ENCODE assay signal across 20 cellular contexts in the genomic region with DNA sequence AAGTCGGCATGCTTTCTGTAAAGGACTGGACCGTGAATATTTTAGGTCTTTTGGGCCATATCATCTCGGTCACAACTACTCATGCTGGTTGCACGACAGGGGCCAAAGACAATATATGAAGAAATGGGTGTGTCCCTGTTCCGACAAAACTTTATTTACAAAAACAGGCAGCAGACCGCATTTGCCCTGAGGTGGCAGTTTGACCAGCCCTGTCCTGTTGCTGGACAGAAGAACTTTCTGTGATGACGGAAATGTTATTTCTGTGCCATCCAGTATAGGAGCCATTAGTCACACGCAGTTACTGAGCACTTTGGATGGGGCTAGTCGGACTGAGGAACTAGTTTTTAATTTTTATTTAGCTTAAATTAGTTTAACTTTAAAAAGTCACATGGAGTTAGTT.
DNase-seq lines count a peak whose midpoint lies in the region; ATAC-seq, FAIRE-seq and TF ChIP-seq lines count a peak whose summit lies in the region.
"Had no signal": no experiment of that assay in that cellular context is flagged by ENCODE, and none has a peak within 500 bp of the region (broad histone marks: within the 10 kb centered on the region; RNA-seq: fewer than 3 reads in every experiment).

No MANE protein-coding gene starts in this region.

- TF ChIP-seq EP300 in K562 (IDR thresholded peaks at IDR 0.05; ENCODE audit: low read length): no peak

- no peak overlapping the region for H3K27ac Mint-ChIP-seq in MCF 10A (ENCODE audit: low read depth, unreplicated experiment)
- H3K27ac Mint-ChIP-seq: B cell; CD8-positive, alpha-beta T cell; GM23338; HFFc6; IgD-negative memory B cell had no signal

- H3K4me3 Mint-ChIP-seq in MCF 10A (ENCODE audit: unreplicated experiment): no peak overlapping the region
- H3K4me3 Mint-ChIP-seq: B cell; CD8-positive, alpha-beta T cell; GM23338; HFFc6 had no signal

- H3K4me1 ChIP-seq in breast epithelium: no peaks in the 10 kb centered on the region
- H3K4me1 ChIP-seq in K562 (replicated peaks in 1 of 2; ENCODE audit: control insufficient read depth in 2 of 2, insufficient read depth in 2 of 2, low read length in 2 of 2): no peaks in the 10 kb centered on the region; a peak in 1 of 5 replicates
- no peaks in the 10 kb centered on the region for H3K4me1 ChIP-seq in upper lobe of right lung

- peaks cover 5% of the 10 kb centered on the region for H3K4me1 Mint-ChIP-seq in MCF 10A (ENCODE audit: insufficient read depth, unreplicated experiment)

- H3K27me3 Mint-ChIP-seq in MCF 10A (ENCODE audit: insufficient read depth, unreplicated experiment): no peaks in the 10 kb centered on the region

- no peak overlapping the region for H2AFZ ChIP-seq in K562 (ENCODE audit: low read depth, low read length)
- H2AFZ ChIP-seq: GM23338 had no signal

- no peak for FAIRE-seq in K562 (lab: Jason Lieb, UNC)
- FAIRE-seq: GM19239 had no signal

- DNase-seq in MCF 10A (ENCODE audit: unreplicated experiment) (peak; percentile 75), breast epithelium (ENCODE audit: low spot score in 2 of 2) (no peak), M059J (ENCODE audit: low read depth) (peak; percentile 37), K562 (ENCODE audit: extremely low read depth in 1 of 4, low spot score in 3 of 4) (no peak), upper lobe of right lung (peak; percentile 15), NCI-H226 (no peak), OCI-M2 (lab: John Stamatoyannopoulos, UW; ENCODE audit: unreplicated experiment) (no peak)
- DNase-seq: Calu3; CD8-positive, alpha-beta T cell; DMS79 treated with DMSO at 0.1 percent for 48 hours; H7; HFFc6 had no signal

- H3K27me3 ChIP-seq in breast epithelium: no peaks in the 10 kb centered on the region
- H3K27me3 ChIP-seq in K562 (ENCODE audit: control insufficient read depth in 2 of 2, insufficient read depth in 2 of 2, low read length in 2 of 2): peaks cover 2 to 32% of the 10 kb centered on the region in 2 experiments; a peak in 4 of 5 replicates
- H3K27me3 ChIP-seq in upper lobe of right lung: peaks cover 6% of the 10 kb centered on the region
- H3K27me3 ChIP-seq: BLaER1 treated with 17β-estradiol and CSF1 and Interleukin-3, amounts not matched to agents 10 nM and 100 nM had no signal

- POLR2A ChIA-PET in MCF 10A (lab: Yijun Ruan, JAX): no interaction called here
- POLR2A ChIA-PET in K562 (lab: Yijun Ruan, JAX): no interaction called here

- H3K36me3 Mint-ChIP-seq in MCF 10A (ENCODE audit: insufficient read depth, unreplicated experiment): no peaks in the 10 kb centered on the region
- H3K36me3 Mint-ChIP-seq: CD8-positive, alpha-beta T cell; IgD-negative memory B cell had no signal

- H3K9me3 ChIP-seq in breast epithelium (peaks cover 0 to 5% of the 10 kb centered on the region in 2 donors), K562 (replicated peaks; ENCODE audit: control insufficient read depth, insufficient read depth, low read depth, low read length) (no peaks in the 10 kb centered on the region), upper lobe of right lung (no peaks in the 10 kb centered on the region)
- H3K9me3 ChIP-seq: BLaER1 treated with 17β-estradiol and CSF1 and Interleukin-3, amounts not matched to agents 10 nM and 100 nM had no signal

- H3K36me3 ChIP-seq in breast epithelium (no peaks in the 10 kb centered on the region), K562 (ENCODE audit: control insufficient read depth, insufficient read depth, low read length) (no peaks in the 10 kb centered on the region), upper lobe of right lung (no peaks in the 10 kb centered on the region)
- H3K36me3 ChIP-seq: BLaER1 treated with 17β-estradiol and CSF1 and Interleukin-3, amounts not matched to agents 10 nM and 100 nM had no signal

- TF ChIP-seq POLR2A in breast epithelium (IDR thresholded peaks at IDR 0.05) (no peak), K562 (conservative IDR thresholded peaks at IDR 0.05) (no peak)

- CTCF ChIA-PET in MCF 10A (lab: Yijun Ruan, JAX) (interaction anchor here (0.7 to 1.4 kb wide), 2 partner anchors 134 to 269 kb away, joined by 3 to 5 read pairs; no protein-coding TSS in a partner anchor), K562 (lab: Yijun Ruan, JAX; ENCODE audit: low intra/inter-chr PET ratio) (interaction anchor here (3.9 kb wide), 1 partner anchor 270 kb away, joined by 27 read pairs; no protein-coding TSS in a partner anchor)

- no peak overlapping the region for H3K9ac ChIP-seq in K562 (ENCODE audit: insufficient read depth in 1 of 2, low read depth in 2 of 2, low read length in 2 of 2)

- H4K20me1 ChIP-seq in K562 (replicated peaks; ENCODE audit: control insufficient read depth, insufficient read depth, low read length): no peaks in the 10 kb centered on the region
- H4K20me1 ChIP-seq: BLaER1 treated with 17β-estradiol and CSF1 and Interleukin-3, amounts not matched to agents 10 nM and 100 nM had no signal

- WGBS in K562 (ENCODE audit: insufficient coverage, low coverage, missing lambda C conversion rate): 0% methylated on average over 9 of the region's 9 CpGs

- no peak for TF ChIP-seq CTCF in MCF 10A (IDR thresholded peaks at IDR 0.05; ENCODE audit: unreplicated experiment)
- no peak for TF ChIP-seq CTCF in breast epithelium (IDR thresholded peaks at IDR 0.05)
- TF ChIP-seq CTCF in K562 (IDR thresholded peaks at IDR 0.05 in 2 of 3, conservative IDR thresholded peaks at IDR 0.05 in 1 of 3; ENCODE audit: insufficient read depth in 2 of 3, low read depth in 1 of 3, low read length in 3 of 3): no peak
- no peak for TF ChIP-seq CTCF in upper lobe of right lung (IDR thresholded peaks at IDR 0.05)

- no peak for TF ChIP-seq RAD21 in K562 (CRISPR knock-in tag; conservative IDR thresholded peaks at IDR 0.05 in 1 of 2, IDR thresholded peaks at IDR 0.05 in 1 of 2)

- in situ Hi-C loops in K562 (cut with MboI): loop anchor here (5.0 kb wide), 1 partner anchor 289 kb away; no protein-coding TSS in a partner anchor

- no peak overlapping the region for H3K27ac ChIP-seq in breast epithelium
- H3K27ac ChIP-seq in K562 (ENCODE audit: extremely low read depth, low read depth, low read length): no peak overlapping the region
- no peak overlapping the region for H3K27ac ChIP-seq in upper lobe of right lung
- H3K27ac ChIP-seq: BLaER1 treated with 17β-estradiol and CSF1 and Interleukin-3, amounts not matched to agents 10 nM and 100 nM; HL-60 had no signal

- no peaks in the 10 kb centered on the region for H3K9me1 ChIP-seq in K562 (ENCODE audit: control insufficient read depth, insufficient read depth, low read length)

- BruUV-seq in MCF 10A (replicated peaks; lab: Mats Ljungman, UMichigan) (no TSS peak), K562 (replicated peaks; lab: Mats Ljungman, UMichigan) (no TSS peak)

- H3K4me3 ChIP-seq in breast epithelium (no peak overlapping the region), K562 (no peak overlapping the region), upper lobe of right lung (no peak overlapping the region)
- H3K4me3 ChIP-seq: BLaER1 treated with 17β-estradiol and CSF1 and Interleukin-3, amounts not matched to agents 10 nM and 100 nM; GM23338 had no signal

- H3K79me2 ChIP-seq in K562 (ENCODE audit: control insufficient read depth, insufficient read depth, low read length): no peaks in the 10 kb centered on the region

- H3K9me3 Mint-ChIP-seq in MCF 10A (ENCODE audit: unreplicated experiment): no peaks in the 10 kb centered on the region
- H3K9me3 Mint-ChIP-seq: CD8-positive, alpha-beta T cell; HFFc6; IgD-negative memory B cell had no signal

- H3K4me2 ChIP-seq in K562 (ENCODE audit: insufficient read depth, low read length): no peak overlapping the region
- H3K4me2 ChIP-seq: GM23338 had no signal

- intact Hi-C loops in MCF 10A (cut with micrococcal nuclease): no loop called here
- intact Hi-C loops in breast epithelium (cut with DNase I; ENCODE audit: low total_unique reads): no loop called here
- intact Hi-C loops in K562 (cut with micrococcal nuclease): loop anchor here (5.0 kb wide), 1 partner anchor 289 kb away; no protein-coding TSS in a partner anchor
- intact Hi-C loops in upper lobe of right lung (cut with DNase I): loop anchor here (10.0 kb wide), 1 partner anchor 272 kb away; no protein-coding TSS in a partner anchor

- ATAC-seq in K562 (no peak), upper lobe of right lung (no peak), GM21360 (IDR thresholded peaks at IDR 0.05; ENCODE audit: unreplicated experiment) (no peak)
- ATAC-seq: CD8-positive, alpha-beta T cell; GM23338; HCT116 had no signal

TF ChIP-seq in K562, 482 proteins besides CTCF, POLR2A, EP300 and RAD21 (continues in another document):
- TF ChIP-seq CHCHD3 (CRISPR knock-in tag; IDR thresholded peaks at IDR 0.05): no peak

Comparison
In these comparisons a context has a peak if more than half of its experiments do, and no peak if none do; other contexts are left out.
1. DNase-seq: peak in MCF 10A (single experiment), M059J (single experiment) and upper lobe of right lung (single experiment); none in breast epithelium (0 of 2), K562 (0 of 4), NCI-H226 (single experiment) and OCI-M2 (single experiment).
2. intact Hi-C loops: an anchor here in K562 (5.0 kb wide) and upper lobe of right lung (10.0 kb wide); none called in MCF 10A and breast epithelium.